In the genomic region with DNA sequence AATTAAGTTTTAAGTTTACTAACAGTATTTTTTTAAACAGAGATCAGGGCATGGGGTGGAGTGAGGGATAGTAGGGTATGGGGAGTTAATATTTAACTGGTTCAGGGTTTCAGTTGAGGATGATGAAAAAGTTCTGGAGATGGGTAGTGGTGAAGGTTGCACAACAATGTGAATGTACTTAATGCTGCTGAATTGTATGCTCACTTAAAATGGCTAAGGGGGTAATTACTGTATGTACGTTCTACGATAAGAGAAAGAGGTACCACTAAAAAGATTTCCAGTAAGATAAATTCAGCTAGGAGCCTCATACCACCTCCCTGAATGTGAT, we compare ENCODE assay signal across 1 cellular context.
TF ChIP-seq lines count a peak whose summit lies in the region.

No MANE protein-coding gene starts in this region.

TF ChIP-seq in HepG2, 621 proteins besides CTCF, POLR2A, EP300 and RAD21 (continued from another document):
- TF ChIP-seq, protein P1, sequence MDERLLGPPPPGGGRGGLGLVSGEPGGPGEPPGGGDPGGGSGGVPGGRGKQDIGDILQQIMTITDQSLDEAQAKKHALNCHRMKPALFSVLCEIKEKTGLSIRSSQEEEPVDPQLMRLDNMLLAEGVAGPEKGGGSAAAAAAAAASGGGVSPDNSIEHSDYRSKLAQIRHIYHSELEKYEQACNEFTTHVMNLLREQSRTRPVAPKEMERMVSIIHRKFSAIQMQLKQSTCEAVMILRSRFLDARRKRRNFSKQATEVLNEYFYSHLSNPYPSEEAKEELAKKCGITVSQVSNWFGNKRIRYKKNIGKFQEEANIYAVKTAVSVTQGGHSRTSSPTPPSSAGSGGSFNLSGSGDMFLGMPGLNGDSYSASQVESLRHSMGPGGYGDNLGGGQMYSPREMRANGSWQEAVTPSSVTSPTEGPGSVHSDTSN (CRISPR knock-in tag; IDR thresholded peaks at IDR 0.05), result no peak
- TF ChIP-seq ZNF550 (CRISPR knock-in tag; IDR thresholded peaks at IDR 0.05; ENCODE audit: borderline replicate concordance) (no peak), HNRNPUL1 (IDR thresholded peaks at IDR 0.05; ENCODE audit: low read depth, low read length) (no peak), NR2F6 (IDR thresholded peaks at IDR 0.05) (no peak), NR2F6 (CRISPR knock-in tag; IDR thresholded peaks at IDR 0.05) (no peak), NFKBIZ (CRISPR knock-in tag; IDR thresholded peaks at IDR 0.05) (no peak), KLF13 (CRISPR knock-in tag; IDR thresholded peaks at IDR 0.05) (no peak), ZNF510 (CRISPR knock-in tag; IDR thresholded peaks at IDR 0.05; ENCODE audit: low read depth) (no peak), CEBPG (CRISPR knock-in tag; IDR thresholded peaks at IDR 0.05) (peak; percentile 86), SOX13 (IDR thresholded peaks at IDR 0.05) (no peak), SOX13 (CRISPR knock-in tag; conservative IDR thresholded peaks at IDR 0.05 in 1 of 2, IDR thresholded peaks at IDR 0.05 in 1 of 2) (peak in 1 of 2 experiments; percentile 8; a peak in 1 of 4 replicates), SOX6 (IDR thresholded peaks at IDR 0.05) (no peak), SOX6 (CRISPR knock-in tag; IDR thresholded peaks at IDR 0.05) (peak; percentile 18; the same call in 1 of the 2 replicates), POLR2AphosphoS2 (IDR thresholded peaks at IDR 0.05; ENCODE audit: low read depth, low read length) (no peak), FOXO1 (CRISPR knock-in tag; IDR thresholded peaks at IDR 0.05) (no peak), HOXD1 (CRISPR knock-in tag; IDR thresholded peaks at IDR 0.05) (no peak), GPN1 (CRISPR knock-in tag; IDR thresholded peaks at IDR 0.05; ENCODE audit: borderline replicate concordance) (no peak), ZNF644 (CRISPR knock-in tag; IDR thresholded peaks at IDR 0.05; ENCODE audit: low read depth) (0 out of 2 replicates have a peak, but pooled peaks have one; percentile 40), ZFP36 (IDR thresholded peaks at IDR 0.05; ENCODE audit: borderline replicate concordance, low read depth, low read length, partially characterized antibody) (no peak), MTA3 (CRISPR knock-in tag; IDR thresholded peaks at IDR 0.05) (no peak), YEATS2 (CRISPR knock-in tag; IDR thresholded peaks at IDR 0.05; ENCODE audit: borderline replicate concordance) (no peak), MYC (CRISPR knock-in tag; IDR thresholded peaks at IDR 0.05; ENCODE audit: borderline replicate concordance) (no peak), SAP130 (CRISPR knock-in tag; IDR thresholded peaks at IDR 0.05; ENCODE audit: low read depth) (no peak), CBX5 (CRISPR knock-in tag; IDR thresholded peaks at IDR 0.05; ENCODE audit: borderline replicate concordance) (no peak), ZNF562 (CRISPR knock-in tag; IDR thresholded peaks at IDR 0.05; ENCODE audit: borderline replicate concordance) (no peak), PTBP1 (IDR thresholded peaks at IDR 0.05; ENCODE audit: low read depth, low read length, poor library complexity, severe bottlenecking) (no peak), SYNCRIP (IDR thresholded peaks at IDR 0.05; ENCODE audit: insufficient read depth, low read depth, low read length) (no peak), ATF7 (IDR thresholded peaks at IDR 0.05) (no peak), ATF7 (CRISPR knock-in tag; IDR thresholded peaks at IDR 0.05) (no peak)
- TF ChIP-seq, protein P2, sequence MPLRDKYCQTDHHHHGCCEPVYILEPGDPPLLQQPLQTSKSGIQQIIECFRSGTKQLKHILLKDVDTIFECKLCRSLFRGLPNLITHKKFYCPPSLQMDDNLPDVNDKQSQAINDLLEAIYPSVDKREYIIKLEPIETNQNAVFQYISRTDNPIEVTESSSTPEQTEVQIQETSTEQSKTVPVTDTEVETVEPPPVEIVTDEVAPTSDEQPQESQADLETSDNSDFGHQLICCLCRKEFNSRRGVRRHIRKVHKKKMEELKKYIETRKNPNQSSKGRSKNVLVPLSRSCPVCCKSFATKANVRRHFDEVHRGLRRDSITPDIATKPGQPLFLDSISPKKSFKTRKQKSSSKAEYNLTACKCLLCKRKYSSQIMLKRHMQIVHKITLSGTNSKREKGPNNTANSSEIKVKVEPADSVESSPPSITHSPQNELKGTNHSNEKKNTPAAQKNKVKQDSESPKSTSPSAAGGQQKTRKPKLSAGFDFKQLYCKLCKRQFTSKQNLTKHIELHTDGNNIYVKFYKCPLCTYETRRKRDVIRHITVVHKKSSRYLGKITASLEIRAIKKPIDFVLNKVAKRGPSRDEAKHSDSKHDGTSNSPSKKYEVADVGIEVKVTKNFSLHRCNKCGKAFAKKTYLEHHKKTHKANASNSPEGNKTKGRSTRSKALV (CRISPR knock-in tag; IDR thresholded peaks at IDR 0.05), result no peak
- TF ChIP-seq, protein P3, sequence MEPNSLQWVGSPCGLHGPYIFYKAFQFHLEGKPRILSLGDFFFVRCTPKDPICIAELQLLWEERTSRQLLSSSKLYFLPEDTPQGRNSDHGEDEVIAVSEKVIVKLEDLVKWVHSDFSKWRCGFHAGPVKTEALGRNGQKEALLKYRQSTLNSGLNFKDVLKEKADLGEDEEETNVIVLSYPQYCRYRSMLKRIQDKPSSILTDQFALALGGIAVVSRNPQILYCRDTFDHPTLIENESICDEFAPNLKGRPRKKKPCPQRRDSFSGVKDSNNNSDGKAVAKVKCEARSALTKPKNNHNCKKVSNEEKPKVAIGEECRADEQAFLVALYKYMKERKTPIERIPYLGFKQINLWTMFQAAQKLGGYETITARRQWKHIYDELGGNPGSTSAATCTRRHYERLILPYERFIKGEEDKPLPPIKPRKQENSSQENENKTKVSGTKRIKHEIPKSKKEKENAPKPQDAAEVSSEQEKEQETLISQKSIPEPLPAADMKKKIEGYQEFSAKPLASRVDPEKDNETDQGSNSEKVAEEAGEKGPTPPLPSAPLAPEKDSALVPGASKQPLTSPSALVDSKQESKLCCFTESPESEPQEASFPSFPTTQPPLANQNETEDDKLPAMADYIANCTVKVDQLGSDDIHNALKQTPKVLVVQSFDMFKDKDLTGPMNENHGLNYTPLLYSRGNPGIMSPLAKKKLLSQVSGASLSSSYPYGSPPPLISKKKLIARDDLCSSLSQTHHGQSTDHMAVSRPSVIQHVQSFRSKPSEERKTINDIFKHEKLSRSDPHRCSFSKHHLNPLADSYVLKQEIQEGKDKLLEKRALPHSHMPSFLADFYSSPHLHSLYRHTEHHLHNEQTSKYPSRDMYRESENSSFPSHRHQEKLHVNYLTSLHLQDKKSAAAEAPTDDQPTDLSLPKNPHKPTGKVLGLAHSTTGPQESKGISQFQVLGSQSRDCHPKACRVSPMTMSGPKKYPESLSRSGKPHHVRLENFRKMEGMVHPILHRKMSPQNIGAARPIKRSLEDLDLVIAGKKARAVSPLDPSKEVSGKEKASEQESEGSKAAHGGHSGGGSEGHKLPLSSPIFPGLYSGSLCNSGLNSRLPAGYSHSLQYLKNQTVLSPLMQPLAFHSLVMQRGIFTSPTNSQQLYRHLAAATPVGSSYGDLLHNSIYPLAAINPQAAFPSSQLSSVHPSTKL (CRISPR knock-in tag; IDR thresholded peaks at IDR 0.05), result peak; percentile 42; the same call in 1 of the 2 replicates
- TF ChIP-seq, protein P4, sequence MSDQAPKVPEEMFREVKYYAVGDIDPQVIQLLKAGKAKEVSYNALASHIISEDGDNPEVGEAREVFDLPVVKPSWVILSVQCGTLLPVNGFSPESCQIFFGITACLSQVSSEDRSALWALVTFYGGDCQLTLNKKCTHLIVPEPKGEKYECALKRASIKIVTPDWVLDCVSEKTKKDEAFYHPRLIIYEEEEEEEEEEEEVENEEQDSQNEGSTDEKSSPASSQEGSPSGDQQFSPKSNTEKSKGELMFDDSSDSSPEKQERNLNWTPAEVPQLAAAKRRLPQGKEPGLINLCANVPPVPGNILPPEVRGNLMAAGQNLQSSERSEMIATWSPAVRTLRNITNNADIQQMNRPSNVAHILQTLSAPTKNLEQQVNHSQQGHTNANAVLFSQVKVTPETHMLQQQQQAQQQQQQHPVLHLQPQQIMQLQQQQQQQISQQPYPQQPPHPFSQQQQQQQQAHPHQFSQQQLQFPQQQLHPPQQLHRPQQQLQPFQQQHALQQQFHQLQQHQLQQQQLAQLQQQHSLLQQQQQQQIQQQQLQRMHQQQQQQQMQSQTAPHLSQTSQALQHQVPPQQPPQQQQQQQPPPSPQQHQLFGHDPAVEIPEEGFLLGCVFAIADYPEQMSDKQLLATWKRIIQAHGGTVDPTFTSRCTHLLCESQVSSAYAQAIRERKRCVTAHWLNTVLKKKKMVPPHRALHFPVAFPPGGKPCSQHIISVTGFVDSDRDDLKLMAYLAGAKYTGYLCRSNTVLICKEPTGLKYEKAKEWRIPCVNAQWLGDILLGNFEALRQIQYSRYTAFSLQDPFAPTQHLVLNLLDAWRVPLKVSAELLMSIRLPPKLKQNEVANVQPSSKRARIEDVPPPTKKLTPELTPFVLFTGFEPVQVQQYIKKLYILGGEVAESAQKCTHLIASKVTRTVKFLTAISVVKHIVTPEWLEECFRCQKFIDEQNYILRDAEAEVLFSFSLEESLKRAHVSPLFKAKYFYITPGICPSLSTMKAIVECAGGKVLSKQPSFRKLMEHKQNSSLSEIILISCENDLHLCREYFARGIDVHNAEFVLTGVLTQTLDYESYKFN (CRISPR knock-in tag; conservative IDR thresholded peaks at IDR 0.05), result no peak
- TF ChIP-seq, protein P5, sequence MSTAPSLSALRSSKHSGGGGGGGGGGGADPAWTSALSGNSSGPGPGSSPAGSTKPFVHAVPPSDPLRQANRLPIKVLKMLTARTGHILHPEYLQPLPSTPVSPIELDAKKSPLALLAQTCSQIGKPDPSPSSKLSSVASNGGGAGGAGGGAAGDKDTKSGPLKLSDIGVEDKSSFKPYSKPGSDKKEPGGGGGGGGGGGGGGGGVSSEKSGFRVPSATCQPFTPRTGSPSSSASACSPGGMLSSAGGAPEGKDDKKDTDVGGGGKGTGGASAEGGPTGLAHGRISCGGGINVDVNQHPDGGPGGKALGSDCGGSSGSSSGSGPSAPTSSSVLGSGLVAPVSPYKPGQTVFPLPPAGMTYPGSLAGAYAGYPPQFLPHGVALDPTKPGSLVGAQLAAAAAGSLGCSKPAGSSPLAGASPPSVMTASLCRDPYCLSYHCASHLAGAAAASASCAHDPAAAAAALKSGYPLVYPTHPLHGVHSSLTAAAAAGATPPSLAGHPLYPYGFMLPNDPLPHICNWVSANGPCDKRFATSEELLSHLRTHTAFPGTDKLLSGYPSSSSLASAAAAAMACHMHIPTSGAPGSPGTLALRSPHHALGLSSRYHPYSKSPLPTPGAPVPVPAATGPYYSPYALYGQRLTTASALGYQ (CRISPR knock-in tag; IDR thresholded peaks at IDR 0.05), result no peak
- TF ChIP-seq, protein P6, sequence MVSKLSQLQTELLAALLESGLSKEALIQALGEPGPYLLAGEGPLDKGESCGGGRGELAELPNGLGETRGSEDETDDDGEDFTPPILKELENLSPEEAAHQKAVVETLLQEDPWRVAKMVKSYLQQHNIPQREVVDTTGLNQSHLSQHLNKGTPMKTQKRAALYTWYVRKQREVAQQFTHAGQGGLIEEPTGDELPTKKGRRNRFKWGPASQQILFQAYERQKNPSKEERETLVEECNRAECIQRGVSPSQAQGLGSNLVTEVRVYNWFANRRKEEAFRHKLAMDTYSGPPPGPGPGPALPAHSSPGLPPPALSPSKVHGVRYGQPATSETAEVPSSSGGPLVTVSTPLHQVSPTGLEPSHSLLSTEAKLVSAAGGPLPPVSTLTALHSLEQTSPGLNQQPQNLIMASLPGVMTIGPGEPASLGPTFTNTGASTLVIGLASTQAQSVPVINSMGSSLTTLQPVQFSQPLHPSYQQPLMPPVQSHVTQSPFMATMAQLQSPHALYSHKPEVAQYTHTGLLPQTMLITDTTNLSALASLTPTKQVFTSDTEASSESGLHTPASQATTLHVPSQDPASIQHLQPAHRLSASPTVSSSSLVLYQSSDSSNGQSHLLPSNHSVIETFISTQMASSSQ (IDR thresholded peaks at IDR 0.05; ENCODE audit: low read depth), result peak; percentile 70
- TF ChIP-seq, protein P6 (CRISPR knock-in tag; IDR thresholded peaks at IDR 0.05; ENCODE audit: borderline replicate concordance), result peak; percentile 70; the same call in 1 of the 2 replicates
- TF ChIP-seq, protein P7, sequence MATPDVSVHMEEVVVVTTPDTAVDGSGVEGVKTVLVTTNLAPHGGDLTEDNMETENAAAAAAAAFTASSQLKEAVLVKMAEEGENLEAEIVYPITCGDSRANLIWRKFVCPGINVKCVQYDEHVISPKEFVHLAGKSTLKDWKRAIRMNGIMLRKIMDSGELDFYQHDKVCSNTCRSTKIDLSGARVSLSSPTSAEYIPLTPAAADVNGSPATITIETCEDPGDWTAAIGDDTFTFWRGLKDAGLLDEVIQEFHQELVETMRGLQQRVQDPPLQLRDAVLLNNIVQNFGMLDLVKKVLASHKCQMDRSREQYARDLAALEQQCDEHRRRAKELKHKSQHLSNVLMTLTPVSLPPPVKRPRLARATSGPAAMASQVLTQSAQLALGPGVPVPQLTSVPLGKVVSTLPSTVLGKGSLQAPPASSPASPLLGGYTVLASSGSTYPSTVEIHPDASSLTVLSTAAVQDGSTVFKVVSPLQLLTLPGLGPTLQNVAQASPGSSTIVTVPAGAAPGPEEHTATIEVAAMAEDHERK (CRISPR knock-in tag; IDR thresholded peaks at IDR 0.05; ENCODE audit: low read depth), result no peak
TF ChIP-seq in HepG2: peak in this region for 9.
